Comparison of ENCODE assay signal across 10 cellular contexts in the genomic region with DNA sequence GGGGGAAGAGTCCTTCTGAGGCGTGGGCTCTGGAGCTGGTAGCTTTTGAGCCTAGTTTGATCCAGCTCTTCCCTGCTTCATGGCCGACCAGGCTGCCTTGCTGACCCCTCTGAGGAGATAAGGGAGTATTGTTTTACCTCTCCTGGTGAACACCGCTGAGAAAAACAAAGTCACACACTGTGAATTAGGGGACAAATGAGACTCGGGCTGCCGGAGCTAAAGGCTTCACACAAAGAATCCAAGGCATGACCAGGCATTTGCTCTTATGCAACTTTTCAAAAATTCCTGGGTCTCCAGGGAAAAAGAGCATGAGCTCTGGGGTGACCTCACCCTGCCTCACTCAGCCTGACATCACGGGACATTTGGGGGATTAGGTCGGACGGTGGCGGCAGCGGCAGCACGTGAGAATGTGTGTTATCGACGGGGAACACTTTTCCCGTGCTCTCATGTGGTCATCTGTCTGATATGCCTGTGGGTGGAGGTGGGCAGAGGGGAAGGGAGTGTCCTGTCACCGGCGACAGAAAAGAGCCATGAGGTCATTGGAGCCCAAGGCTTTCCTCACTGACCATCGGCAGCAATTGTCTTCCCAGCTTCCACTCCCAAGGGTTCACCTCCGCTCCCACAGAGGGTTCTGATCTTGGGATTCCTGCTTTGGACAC.
DNase-seq lines count a peak whose midpoint lies in the region; ATAC-seq, FAIRE-seq and TF ChIP-seq lines count a peak whose summit lies in the region.
"Had no signal": no experiment of that assay in that cellular context is flagged by ENCODE, and none has a peak within 500 bp of the region (broad histone marks: within the 10 kb centered on the region; RNA-seq: fewer than 3 reads in every experiment).

No MANE protein-coding gene starts in this region.

- no peak for TF ChIP-seq CTCF in endothelial cell of umbilical vein (IDR thresholded peaks at IDR 0.05; ENCODE audit: extremely low read depth in 1 of 2, insufficient read depth in 1 of 2, low read depth in 1 of 2, low read length in 2 of 2)
- no peak for TF ChIP-seq CTCF in GM13976 (IDR thresholded peaks at IDR 0.05; ENCODE audit: borderline replicate concordance, control extremely low read depth, extremely low read depth, insufficient read depth, missing control alignments)

- H4K20me1 ChIP-seq in endothelial cell of umbilical vein (replicated peaks; ENCODE audit: control insufficient read depth, extremely low read depth, insufficient read depth, low read length) = no peaks in the 10 kb centered on the region
- H4K20me1 ChIP-seq: BLaER1 had no signal

- POLR2A ChIA-PET in endothelial cell of umbilical vein (lab: Charles Lee) = no interaction called here

- CTCF ChIA-PET in endothelial cell of umbilical vein (lab: Charles Lee) = interaction anchor here (0.7 to 8.9 kb wide), 6 partner anchors 22 to 227 kb away, joined by 3 to 166 read pairs (median 8); no protein-coding TSS in a partner anchor

- no peak overlapping the region for H3K4me2 ChIP-seq in endothelial cell of umbilical vein (ENCODE audit: insufficient read depth, low read length)
- H3K4me2 ChIP-seq: BLaER1 had no signal

- no peaks in the 10 kb centered on the region for H3K36me3 ChIP-seq in ACC112 (ENCODE audit: insufficient read depth, low read length)
- H3K36me3 ChIP-seq in endothelial cell of umbilical vein (ENCODE audit: control insufficient read depth in 2 of 2, extremely low read depth in 1 of 2, insufficient read depth in 2 of 2, low read length in 2 of 2) = no peaks in the 10 kb centered on the region
- H3K36me3 ChIP-seq in muscle layer of duodenum (ENCODE audit: control insufficient read depth in 1 of 2, insufficient read depth in 2 of 2, low read length in 2 of 2) = no peaks in the 10 kb centered on the region
- H3K36me3 ChIP-seq: BLaER1 had no signal

- peak; percentile 82 for DNase-seq in OCI-M1 (lab: John Stamatoyannopoulos, UW)
- peak; percentile 60 for DNase-seq in endothelial cell of umbilical vein (ENCODE audit: low read depth, low spot score)
- no peak for DNase-seq in NOMO-1 treated with DMSO at 0.1 percent for 48 hours (lab: John Stamatoyannopoulos, UW; ENCODE audit: unreplicated experiment)
- no peak for DNase-seq in GM13976 (ENCODE audit: low spot score)
- no peak for DNase-seq in frontal cortex (ENCODE audit: low spot score in 2 of 2)
- DNase-seq: activated CD4-positive, alpha-beta T cell treated with anti-CD3 and anti-CD28 coated beads for 36 hours had no signal

- no peaks in the 10 kb centered on the region for H3K9me3 ChIP-seq in endothelial cell of umbilical vein (replicated peaks; ENCODE audit: control insufficient read depth, insufficient read depth, low read length)
- H3K9me3 ChIP-seq in muscle layer of duodenum (ENCODE audit: control insufficient read depth in 1 of 2, low read length in 2 of 2) = no peaks in the 10 kb centered on the region
- H3K9me3 ChIP-seq: BLaER1 had no signal

- in situ Hi-C loops in GM13976 (cut with MboI; ENCODE audit: low sequenced_read_pairs, unreplicated experiment) = loop anchor here (5.0 kb wide), 1 partner anchor 90 kb away; no protein-coding TSS in a partner anchor

- peak overlapping the region; percentile 97 for H3K27ac ChIP-seq in ACC112 (ENCODE audit: low read depth, low read length)
- no peak overlapping the region for H3K27ac ChIP-seq in endothelial cell of umbilical vein (ENCODE audit: insufficient read depth, low read depth, low read length)
- H3K27ac ChIP-seq in muscle layer of duodenum (ENCODE audit: low read length) = peak overlapping the region; percentile 40
- H3K27ac ChIP-seq: BLaER1 had no signal

- peak overlapping the region; percentile 53 for H3K4me3 ChIP-seq in ACC112 (ENCODE audit: low read depth, low read length)
- no peak overlapping the region for H3K4me3 ChIP-seq in endothelial cell of umbilical vein (replicated peaks in 1 of 3; ENCODE audit: insufficient read depth in 1 of 3, low read depth in 1 of 3, low read length in 3 of 3)
- no peak overlapping the region for H3K4me3 ChIP-seq in muscle layer of duodenum (ENCODE audit: low read depth in 1 of 2, low read length in 2 of 2)
- H3K4me3 ChIP-seq: BLaER1 had no signal

- H3K79me2 ChIP-seq in ACC112 (ENCODE audit: control insufficient read depth, insufficient read depth, low read length, unreplicated experiment) = no peaks in the 10 kb centered on the region
- H3K79me2 ChIP-seq in endothelial cell of umbilical vein (ENCODE audit: control insufficient read depth, insufficient read depth, low read length) = no peaks in the 10 kb centered on the region

- intact Hi-C loops in endothelial cell of umbilical vein (cut with micrococcal nuclease) = no loop called here

- no peak for TF ChIP-seq POLR2A in endothelial cell of umbilical vein (IDR thresholded peaks at IDR 0.05; ENCODE audit: low read depth, low read length)

- H3K9me1 ChIP-seq in endothelial cell of umbilical vein (replicated peaks; ENCODE audit: control insufficient read depth, extremely low read depth, insufficient read depth, low read length) = no peaks in the 10 kb centered on the region

- peak overlapping the region; percentile 41 for H3K9ac ChIP-seq in endothelial cell of umbilical vein (replicated peaks; ENCODE audit: extremely low read depth, insufficient read depth, low read length)
- H3K9ac ChIP-seq: BLaER1 had no signal

- dilution Hi-C loops in endothelial cell of umbilical vein (cut with MboI; ENCODE audit: extremely low pct_ligation_motif_present, low sequenced_read_pairs) = no loop called here

- H3K4me1 ChIP-seq in ACC112 (ENCODE audit: control insufficient read depth, insufficient read depth, low read length, unreplicated experiment) = peaks cover 49% of the 10 kb centered on the region
- H3K4me1 ChIP-seq in endothelial cell of umbilical vein (ENCODE audit: control insufficient read depth, extremely low read depth, insufficient read depth, low read length) = peaks cover 8% of the 10 kb centered on the region
- peaks cover 4% of the 10 kb centered on the region in 2 donors for H3K4me1 ChIP-seq in muscle layer of duodenum (ENCODE audit: control insufficient read depth in 1 of 2, insufficient read depth in 2 of 2, low read length in 2 of 2)
- H3K4me1 ChIP-seq: BLaER1 had no signal

- ATAC-seq in HG03469 (IDR thresholded peaks at IDR 0.05; ENCODE audit: unreplicated experiment) = no peak
- ATAC-seq: activated CD4-positive, alpha-beta T cell treated with anti-CD3 and anti-CD28 coated beads for 36 hours had no signal

- H2AFZ ChIP-seq in ACC112 (ENCODE audit: low read length, unreplicated experiment) = no peak overlapping the region
- H2AFZ ChIP-seq in endothelial cell of umbilical vein (ENCODE audit: low read depth, low read length) = peak overlapping the region; percentile 30

- H3K27me3 ChIP-seq in ACC112 (ENCODE audit: insufficient read depth, low read length) (no peaks in the 10 kb centered on the region), endothelial cell of umbilical vein (ENCODE audit: control insufficient read depth in 2 of 2, insufficient read depth in 2 of 2, low read length in 2 of 2) (no peaks in the 10 kb centered on the region), muscle layer of duodenum (ENCODE audit: low read depth, low read length) (no peaks in the 10 kb centered on the region)
- H3K27me3 ChIP-seq: BLaER1 had no signal

- no TSS peak for BruUV-seq in endothelial cell of umbilical vein (replicated peaks; lab: Mats Ljungman, UMichigan)

- FAIRE-seq in endothelial cell of umbilical vein (lab: Jason Lieb, UNC) (no peak), frontal cortex (lab: Jason Lieb, UNC) (no peak)

TF ChIP-seq in endothelial cell of umbilical vein, 7 proteins besides CTCF, POLR2A, EP300 and RAD21:
- TF ChIP-seq POLR2AphosphoS5 (IDR thresholded peaks at IDR 0.05; ENCODE audit: insufficient read depth, low read depth, low read length) (no peak), FOS (IDR thresholded peaks at IDR 0.05; ENCODE audit: borderline replicate concordance, insufficient read depth, low read length) (no peak), GATA2 (IDR thresholded peaks at IDR 0.05; ENCODE audit: insufficient read depth, insufficient read length, low read depth, low read length) (peak; percentile 28), EZH2 (IDR thresholded peaks at IDR 0.05; ENCODE audit: borderline replicate concordance, low read depth, low read length, severe bottlenecking) (no peak), JUN (IDR thresholded peaks at IDR 0.05; ENCODE audit: borderline replicate concordance, insufficient read depth, insufficient read length, low read depth) (peak; percentile 30), MAX (IDR thresholded peaks at IDR 0.05; ENCODE audit: insufficient read depth, insufficient read length) (peak; percentile 26), MYC (IDR thresholded peaks at IDR 0.05; ENCODE audit: low read depth, low read length) (no peak)

Comparison
In these comparisons a context has a peak if more than half of its experiments do, and no peak if none do; other contexts are left out.
1. DNase-seq: peak in OCI-M1 (single experiment) and endothelial cell of umbilical vein (single experiment); none in NOMO-1 treated with DMSO at 0.1 percent for 48 hours (single experiment), GM13976 (single experiment) and frontal cortex (0 of 2).